10 cellular contexts compared by ENCODE assay signal in the genomic region with DNA sequence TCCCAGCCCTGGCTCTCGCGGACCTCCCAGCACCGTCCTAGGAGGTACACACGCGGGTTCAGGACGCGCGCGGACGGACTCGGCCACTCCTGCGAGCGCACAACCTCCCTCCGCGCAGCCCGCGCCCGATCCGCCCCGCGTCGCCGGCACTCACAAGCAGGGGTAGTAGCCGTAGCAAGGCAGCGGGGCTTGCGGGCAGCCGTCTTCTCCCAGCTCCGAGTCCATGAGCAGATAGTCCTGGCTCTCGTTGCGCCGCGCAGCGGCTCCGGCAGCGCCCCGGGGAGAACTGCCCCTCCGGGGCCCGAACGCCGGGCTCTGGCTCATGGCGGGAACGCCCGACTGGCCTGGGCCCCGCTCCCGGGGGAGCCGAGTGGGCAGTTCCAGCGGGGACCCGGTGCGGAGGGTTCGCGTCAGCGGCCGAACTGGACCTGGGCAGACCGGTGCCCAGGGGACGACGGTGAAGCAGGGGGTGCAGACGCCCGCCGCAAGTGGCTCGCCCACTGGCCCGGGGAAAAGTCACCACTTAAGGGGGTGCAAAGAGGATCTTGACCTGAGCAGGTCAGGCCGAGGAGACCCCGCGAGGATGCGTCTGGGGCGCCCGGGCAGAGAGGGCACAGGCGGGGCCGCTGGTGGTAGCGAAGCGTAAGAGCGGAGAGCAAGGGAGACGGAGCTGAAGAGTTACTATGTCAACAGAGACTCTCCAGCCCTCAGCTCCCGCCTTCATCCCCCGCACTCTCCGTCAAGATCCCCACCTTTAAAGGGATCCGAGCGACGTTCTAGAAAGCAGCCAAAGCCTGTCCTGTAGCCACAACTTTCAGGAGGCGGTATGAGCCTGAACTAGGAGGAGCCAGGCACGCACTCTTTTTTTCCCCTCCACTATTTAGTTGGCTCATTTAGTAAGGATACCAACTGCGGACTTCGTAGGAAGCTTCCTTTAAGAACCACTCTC. TPM values are rescaled to one million over a fixed set of nuclear protein-coding genes. Genes with fewer than 3 reads are reported as not detected.
DNase-seq lines count a peak whose midpoint lies in the region; ATAC-seq and TF ChIP-seq lines count a peak whose summit lies in the region.
"Had no signal": no experiment of that assay in that cellular context is flagged by ENCODE, and none has a peak within 500 bp of the region (broad histone marks: within the 10 kb centered on the region; RNA-seq: fewer than 3 reads in every experiment).

A gene (minus strand): TSS at position 828 of the 949 bp plus-strand sequence. CDS start 504 bp downstream, at position 324.

- peak; percentile 5 for DNase-seq in A673 (ENCODE audit: low spot score)
- DNase-seq in NCI-H748 (lab: John Stamatoyannopoulos, UW; ENCODE audit: unreplicated experiment): peak; percentile 61
- DNase-seq in foreskin fibroblast: peak; percentile 28 to 62
- peak; percentile 71 for DNase-seq in nephron progenitor cell
- no peak for DNase-seq in stimulated activated CD4-positive, alpha-beta T cell treated with anti-CD3 and anti-CD28 coated beads, Interleukin-2, amount 100 ng/mL, for 48 hours
- DNase-seq in activated T-cell treated with anti-CD3 and anti-CD28 coated beads, Interleukin-2, amount 50 U/mL, for 72 hours: no peak
- DNase-seq: activated naive CD8-positive, alpha-beta T cell treated with anti-CD3 and anti-CD28 coated beads, Interleukin-2, amount 10 ng/mL, durations not matched to agents 7 days and 5 days; CD8-positive, alpha-beta memory T cell had no signal

- H3K27ac ChIP-seq in A673 (ENCODE audit: low read depth, low read length, poor library complexity, severe bottlenecking): no peak within 1 kb of the TSS

- BruUV-seq in A673 (replicated peaks; lab: Mats Ljungman, UMichigan): no TSS peak

- no peak for ATAC-seq in GM18870 (IDR thresholded peaks at IDR 0.05; ENCODE audit: unreplicated experiment)
- ATAC-seq in GM18858 (IDR thresholded peaks at IDR 0.05; ENCODE audit: unreplicated experiment): no peak
- no peak for ATAC-seq in activated T-cell treated with anti-CD3 and anti-CD28 coated beads, Interleukin-2, amount 50 U/mL, for 72 hours (replicated peaks in 1 of 2)

- no peaks in the 10 kb centered on the region for H3K4me1 ChIP-seq in A673 (ENCODE audit: insufficient read depth, low read length, poor library complexity, severe bottlenecking)

- peaks cover 40% of the 10 kb centered on the region for H3K27me3 Mint-ChIP-seq in nephron progenitor cell (ENCODE audit: low read depth, poor library complexity)
- peaks cover 19% of the 10 kb centered on the region for H3K27me3 Mint-ChIP-seq in activated T-cell treated with anti-CD3 and anti-CD28 coated beads, Interleukin-2, amount 50 U/mL, for 72 hours (ENCODE audit: low read depth)

- no peaks in the 10 kb centered on the region for H3K36me3 ChIP-seq in A673 (ENCODE audit: insufficient read depth, low read length, poor library complexity, severe bottlenecking)

- intact Hi-C loops in A673 (cut with micrococcal nuclease; ENCODE audit: unreplicated experiment): no loop called here

- H3K4me3 Mint-ChIP-seq in nephron progenitor cell: peak within 1 kb of the TSS; percentile 87
- H3K4me3 Mint-ChIP-seq in activated T-cell treated with anti-CD3 and anti-CD28 coated beads, Interleukin-2, amount 50 U/mL, for 72 hours: no peak within 1 kb of the TSS
- H3K4me3 Mint-ChIP-seq: activated naive CD8-positive, alpha-beta T cell treated with anti-CD3 and anti-CD28 coated beads, Interleukin-2, amount 10 ng/mL, durations not matched to agents 7 days and 5 days; CD8-positive, alpha-beta memory T cell had no signal

- H3K27me3 ChIP-seq in A673 (replicated peaks; ENCODE audit: insufficient read depth, low read depth, low read length, poor library complexity): peaks cover 78% of the 10 kb centered on the region

- H3K9me3 ChIP-seq in A673 (ENCODE audit: low read depth, low read length, poor library complexity, severe bottlenecking): no peaks in the 10 kb centered on the region

- TF ChIP-seq CTCF in A673 (conservative IDR thresholded peaks at IDR 0.05; ENCODE audit: low read depth, low read length) (no peak), foreskin fibroblast (IDR thresholded peaks at IDR 0.05; ENCODE audit: low read depth, low read length) (no peak), nephron progenitor cell (IDR thresholded peaks at IDR 0.05) (no peak)

- peak within 1 kb of the TSS; percentile 13 for H3K4me3 ChIP-seq in A673 (ENCODE audit: low read depth, low read length, poor library complexity, severe bottlenecking)
- H3K4me3 ChIP-seq in foreskin fibroblast (ENCODE audit: low read depth in 1 of 2, low read length in 2 of 2): peak within 1 kb of the TSS; percentile 43 to 84

- H3K27ac Mint-ChIP-seq in nephron progenitor cell: no peak within 1 kb of the TSS
- no peak within 1 kb of the TSS for H3K27ac Mint-ChIP-seq in activated T-cell treated with anti-CD3 and anti-CD28 coated beads, Interleukin-2, amount 50 U/mL, for 72 hours
- H3K27ac Mint-ChIP-seq: activated naive CD8-positive, alpha-beta T cell treated with anti-CD3 and anti-CD28 coated beads, Interleukin-2, amount 10 ng/mL, durations not matched to agents 7 days and 5 days; CD8-positive, alpha-beta memory T cell had no signal

- CTCF ChIA-PET in A673 (lab: Charles Lee): no interaction called here

- POLR2A ChIA-PET in A673 (lab: Charles Lee; ENCODE audit: low non-redundant PET): no interaction called here

- peaks cover 9% of the 10 kb centered on the region for H3K36me3 Mint-ChIP-seq in nephron progenitor cell (ENCODE audit: low read depth)
- H3K36me3 Mint-ChIP-seq in activated T-cell treated with anti-CD3 and anti-CD28 coated beads, Interleukin-2, amount 50 U/mL, for 72 hours (ENCODE audit: insufficient read depth in 2 of 2): no peaks in the 10 kb centered on the region
- H3K36me3 Mint-ChIP-seq: activated naive CD8-positive, alpha-beta T cell treated with anti-CD3 and anti-CD28 coated beads, Interleukin-2, amount 10 ng/mL, durations not matched to agents 7 days and 5 days; CD8-positive, alpha-beta memory T cell had no signal

- peaks cover 13% of the 10 kb centered on the region for H3K9me3 Mint-ChIP-seq in nephron progenitor cell
- peaks cover 0 to 3% of the 10 kb centered on the region in 2 donors for H3K9me3 Mint-ChIP-seq in activated T-cell treated with anti-CD3 and anti-CD28 coated beads, Interleukin-2, amount 50 U/mL, for 72 hours
- H3K9me3 Mint-ChIP-seq: activated naive CD8-positive, alpha-beta T cell treated with anti-CD3 and anti-CD28 coated beads, Interleukin-2, amount 10 ng/mL, durations not matched to agents 7 days and 5 days had no signal

- H3K4me1 Mint-ChIP-seq in nephron progenitor cell: peaks cover 37% of the 10 kb centered on the region
- no peaks in the 10 kb centered on the region for H3K4me1 Mint-ChIP-seq in activated T-cell treated with anti-CD3 and anti-CD28 coated beads, Interleukin-2, amount 50 U/mL, for 72 hours (ENCODE audit: low read depth)
- H3K4me1 Mint-ChIP-seq: activated naive CD8-positive, alpha-beta T cell treated with anti-CD3 and anti-CD28 coated beads, Interleukin-2, amount 10 ng/mL, durations not matched to agents 7 days and 5 days; CD8-positive, alpha-beta memory T cell had no signal

RNA-seq across cellular contexts. Expression of the gene that starts here (rescaled TPM):
- not detected in 2 replicates for total RNA-seq in A673 (2021)
- total RNA-seq in activated T-cell treated with anti-CD3 and anti-CD28 coated beads, Interleukin-2, amount 50 U/mL, for 72 hours: not detected
- total RNA-seq: activated naive CD8-positive, alpha-beta T cell treated with anti-CD3 and anti-CD28 coated beads, Interleukin-2, amount 10 ng/mL, durations not matched to agents 7 days and 5 days; CD8-positive, alpha-beta memory T cell had no signal

Comparison
In these comparisons a context has a peak if more than half of its experiments do, and no peak if none do; other contexts are left out.
1. Peak in DNase-seq and H3K4me3 ChIP-seq in A673; RNA of the gene not detected or under 1 TPM.
2. DNase-seq: peak in NCI-H748 (single experiment), foreskin fibroblast (2 of 2) and nephron progenitor cell (single experiment); none in stimulated activated CD4-positive, alpha-beta T cell treated with anti-CD3 and anti-CD28 coated beads, Interleukin-2, amount 100 ng/mL, for 48 hours (0 of 2) and activated T-cell treated with anti-CD3 and anti-CD28 coated beads, Interleukin-2, amount 50 U/mL, for 72 hours (0 of 2).